8 cellular contexts compared by ENCODE assay signal in the genomic region with DNA sequence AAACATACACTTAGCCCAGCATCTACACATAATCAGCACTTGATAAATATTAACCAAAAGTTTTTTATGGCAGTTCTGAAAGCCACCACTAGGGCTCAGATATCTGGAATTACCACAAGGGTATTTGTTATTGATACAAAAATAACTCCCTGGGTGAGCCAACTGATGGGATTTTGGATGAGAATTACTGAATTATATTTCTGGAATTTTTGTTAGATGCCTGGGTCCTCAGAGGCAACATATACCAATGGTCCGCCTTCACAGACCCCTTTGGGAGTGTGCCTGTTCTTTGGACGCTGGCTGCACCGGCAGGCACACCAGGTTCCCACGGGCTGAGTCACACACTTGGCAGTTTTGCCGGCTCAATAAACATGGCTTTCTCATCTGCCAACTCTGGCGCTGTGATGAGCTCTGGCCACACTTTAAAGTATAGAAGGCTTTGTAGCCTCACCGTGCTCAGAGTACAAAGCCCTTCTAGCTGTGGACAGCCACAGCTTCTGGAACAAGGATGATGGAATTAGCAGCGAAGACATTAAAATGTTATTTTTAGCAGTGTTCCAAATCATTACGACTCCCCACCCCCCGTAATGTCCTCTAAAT. TPM values are rescaled to one million over a fixed set of nuclear protein-coding genes. Genes with fewer than 3 reads are reported as not detected.
DNase-seq lines count a peak whose midpoint lies in the region; ATAC-seq, FAIRE-seq and TF ChIP-seq lines count a peak whose summit lies in the region.

No MANE protein-coding gene starts in this region.

- no peak for ATAC-seq in GM18519 (IDR thresholded peaks at IDR 0.05; ENCODE audit: low FRiP score, unreplicated experiment)

- H3K9me3 ChIP-seq in thyroid gland, result no peaks in the 10 kb centered on the region

- intact Hi-C loops in thyroid gland (cut with DNase I), result no loop called here

- H3K4me1 ChIP-seq in thyroid gland, result peaks cover 0 to 9% of the 10 kb centered on the region in 2 donors

- H3K27me3 ChIP-seq in bronchial epithelial cell (ENCODE audit: control insufficient read depth, insufficient read depth, low read length) (no peaks in the 10 kb centered on the region), thyroid gland (no peaks in the 10 kb centered on the region)

- FAIRE-seq in bronchial epithelial cell (lab: Jason Lieb, UNC), result no peak

- H3K36me3 ChIP-seq in bronchial epithelial cell (ENCODE audit: control insufficient read depth, insufficient read depth, low read length), result no peaks in the 10 kb centered on the region
- H3K36me3 ChIP-seq in thyroid gland, result no peaks in the 10 kb centered on the region

- H3K27ac ChIP-seq in thyroid gland, result peak overlapping the region in 2 of 3 donors; percentile 43 to 64

- 38 to 48% methylated on average over 7 to 10 of the region's 10 CpGs for WGBS in thyroid gland, 2 donors

- peak; percentile 48 for TF ChIP-seq CTCF in bronchial epithelial cell (IDR thresholded peaks at IDR 0.05; ENCODE audit: insufficient read depth, low read length, severe bottlenecking)
- TF ChIP-seq CTCF in thyroid gland (IDR thresholded peaks at IDR 0.05), result peak; percentile 45 to 79 (median 59)

- H3K4me3 ChIP-seq in bronchial epithelial cell (ENCODE audit: low read depth, low read length) (no peak overlapping the region), thyroid gland (replicated peaks in 1 of 3) (no peak overlapping the region)

- TF ChIP-seq POLR2A in thyroid gland (IDR thresholded peaks at IDR 0.05), result no peak

- in situ Hi-C loops in G401 (cut with HindIII; ENCODE audit: low sequenced_read_pairs), result no loop called here

- DNase-seq in G401 (ENCODE audit: low spot score), result peak; percentile 66
- DNase-seq in NCI-H2107 (lab: John Stamatoyannopoulos, UW), result peak; percentile 48
- peak; percentile 85 for DNase-seq in bronchial epithelial cell (ENCODE audit: low read depth)
- DNase-seq in left kidney (ENCODE audit: low read depth, low spot score), result peak; percentile 57
- DNase-seq in thyroid gland, result peak; percentile 76 to 83
- no peak for DNase-seq in T-helper 2 cell
- DNase-seq in cerebellar nuclear complex (lab: John Stamatoyannopoulos, UW), result no peak

RNA-seq across cellular contexts. Expression of gene EEPD1, which starts 24.5 kb away (rescaled TPM):
- total RNA-seq in G401 (2014; rRNA removed; shearing (Covaris generic)), result 15.5 and 32.6 TPM in 2 replicates
- total RNA-seq in bronchial epithelial cell, result 2.3 and 2.9 TPM in 2 replicates
- total RNA-seq in thyroid gland, result 1 to 10 TPM; 2.2 to 9.3 (median 6.2) TPM

Comparison
In these comparisons a context has a peak if more than half of its experiments do, and no peak if none do; other contexts are left out.
1. DNase-seq: peak in G401 (single experiment), NCI-H2107 (single experiment), bronchial epithelial cell (single experiment), left kidney (single experiment) and thyroid gland (2 of 2); none in T-helper 2 cell (0 of 5) and cerebellar nuclear complex (0 of 2).